In genomic region chr22:30196141-30196866, GRCh38 we compare ENCODE assay signal across 9 cellular contexts. TPM values are rescaled to one million over a fixed set of nuclear protein-coding genes. Genes with fewer than 3 reads are reported as not detected.
DNase-seq lines count a peak whose midpoint lies in the region; ATAC-seq and TF ChIP-seq lines count a peak whose summit lies in the region.
"Had no signal": no experiment of that assay in that cellular context is flagged by ENCODE, and none has a peak within 500 bp of the region (broad histone marks: within the 10 kb centered on the region; RNA-seq: fewer than 3 reads in every experiment).

No MANE protein-coding gene starts in this region.

- TF ChIP-seq CTCF in epithelial cell of proximal tubule (conservative IDR thresholded peaks at IDR 0.05; ENCODE audit: low read depth, low read length), result no peak

- H3K4me3 Mint-ChIP-seq in naive thymus-derived CD4-positive, alpha-beta T cell, result peak overlapping the region in 9 of 10 donors; percentile 5 to 73 (median 59)

- no peaks in the 10 kb centered on the region for H3K36me3 ChIP-seq in naive thymus-derived CD4-positive, alpha-beta T cell (ENCODE audit: control insufficient read depth in 2 of 3, insufficient read depth in 3 of 3, low read length in 3 of 3)

- no peak overlapping the region for H3K27ac ChIP-seq in naive thymus-derived CD4-positive, alpha-beta T cell (ENCODE audit: low read depth, low read length)
- H3K27ac ChIP-seq: C4-2B had no signal

- peak; percentile 92 for ATAC-seq in naive thymus-derived CD4-positive, alpha-beta T cell
- ATAC-seq in GM18502 (IDR thresholded peaks at IDR 0.05; ENCODE audit: poor library complexity, unreplicated experiment), result no peak

- H3K9me3 Mint-ChIP-seq in naive thymus-derived CD4-positive, alpha-beta T cell, result peaks cover 0 to 10% (median 0%) of the 10 kb centered on the region in 11 donors

- no peaks in the 10 kb centered on the region for H3K27me3 Mint-ChIP-seq in naive thymus-derived CD4-positive, alpha-beta T cell

- no peaks in the 10 kb centered on the region for H3K27me3 ChIP-seq in naive thymus-derived CD4-positive, alpha-beta T cell (ENCODE audit: control insufficient read depth in 2 of 2, insufficient read depth in 2 of 2, low read length in 2 of 2)

- POLR2A ChIA-PET in naive thymus-derived CD4-positive, alpha-beta T cell (lab: Charles Lee), result no interaction called here

- peak overlapping the region in 5 of 9 donors; percentile 2 to 95 (median 48) for H3K27ac Mint-ChIP-seq in naive thymus-derived CD4-positive, alpha-beta T cell

- CTCF ChIA-PET in naive thymus-derived CD4-positive, alpha-beta T cell (lab: Charles Lee), result no interaction called here

- H3K4me1 ChIP-seq in naive thymus-derived CD4-positive, alpha-beta T cell (ENCODE audit: control insufficient read depth in 2 of 2, insufficient read depth in 2 of 2, low read length in 2 of 2), result peaks cover 9 to 13% of the 10 kb centered on the region in 2 donors

- peaks cover 0 to 29% (median 0%) of the 10 kb centered on the region in 5 donors for H3K36me3 Mint-ChIP-seq in naive thymus-derived CD4-positive, alpha-beta T cell

- intact Hi-C loops in naive thymus-derived CD4-positive, alpha-beta T cell (cut with micrococcal nuclease), result loop anchor here in 1 of 2 donors (2.0 kb wide), 1 partner anchor 24 kb away; no protein-coding TSS in a partner anchor

- peak overlapping the region; percentile 1 for H3K4me3 ChIP-seq in epithelial cell of proximal tubule (ENCODE audit: low read depth, low read length)
- H3K4me3 ChIP-seq in naive thymus-derived CD4-positive, alpha-beta T cell (ENCODE audit: low read length), result no peak overlapping the region

- DNase-seq in SIG-M5 treated with dmso at 0.1 percent for 504 hours (lab: John Stamatoyannopoulos, UW; ENCODE audit: unreplicated experiment) (peak; percentile 78), SIG-M5 (lab: John Stamatoyannopoulos, UW) (no peak), NCI-H2227 treated with DMSO at 0.1 percent for 48 hours (lab: John Stamatoyannopoulos, UW) (peak; percentile 51), epithelial cell of proximal tubule (ENCODE audit: low read depth) (peak; percentile 100), stromal cell of bone marrow (ENCODE audit: low read depth) (peak; percentile 100)
- DNase-seq in activated CD4-positive, alpha-beta T cell treated with anti-CD3 and anti-CD28 coated beads, Interleukin-2, amount 50 U/mL, for 4 hours, result peak; percentile 29 to 35
- peak in 7 of 9 donors; percentile 5 to 54 (median 18) for DNase-seq in naive thymus-derived CD4-positive, alpha-beta T cell

- H3K4me1 Mint-ChIP-seq in naive thymus-derived CD4-positive, alpha-beta T cell, result peaks cover 7 to 78% (median 38%) of the 10 kb centered on the region in 7 donors

- no peaks in the 10 kb centered on the region for H3K9me3 ChIP-seq in naive thymus-derived CD4-positive, alpha-beta T cell (ENCODE audit: control insufficient read depth in 2 of 3, low read length in 3 of 3)

RNA-seq across cellular contexts. Expression of gene LIF, which starts 50.3 kb away (rescaled TPM):
- total RNA-seq in epithelial cell of proximal tubule, result 48.7 and 49.8 TPM in 2 replicates
- total RNA-seq in naive thymus-derived CD4-positive, alpha-beta T cell, result 100 to 1,000 TPM in 1 of 5 experiments, under 1 TPM in 2, not detected in 2; 0.64 to 260 (median 0.98) TPM
- polyA plus RNA-seq in naive thymus-derived CD4-positive, alpha-beta T cell, result not detected
